ENCODE assay signal across 21 cellular contexts in genomic region chr19:15455996-15456395, GRCh38. TPM values are rescaled to one million over a fixed set of nuclear protein-coding genes. Genes with fewer than 3 reads are reported as not detected.
"Had no signal": no experiment of that assay in that cellular context is flagged by ENCODE, and none has a peak within 500 bp of the region (broad histone marks: within the 10 kb centered on the region; RNA-seq: fewer than 3 reads in every experiment).

No MANE protein-coding gene starts in this region.

- DNase-seq: activated B cell treated with CpG ODN at 0.5 μM for 24 hours; activated CD4-positive, alpha-beta memory T cell treated with anti-CD3 and anti-CD28 coated beads for 36 hours; activated CD4-positive, alpha-beta T cell treated with anti-CD3 and anti-CD28 coated beads for 1 hour; activated CD4-positive, alpha-beta T cell treated with anti-CD3 and anti-CD28 coated beads, Interleukin-2, amount 10 ng/mL, durations not matched to agents 7 days and 5 days; activated CD8-positive, alpha-beta memory T cell treated with anti-CD3 and anti-CD28 coated beads for 24 hours; activated naive CD4-positive, alpha-beta T cell treated with anti-CD3 and anti-CD28 coated beads, Interleukin-2, amount 50 U/mL, for 16 hours; activated T-cell treated with anti-CD3 and anti-CD28 coated beads, Interleukin-2, amount 50 U/mL, for 72 hours; amniotic stem cell; NCI-H1092; NCI-H1930; NCI-H2227 treated with DMSO at 0.1 percent for 48 hours; NK-92 treated with Interleukin-12 subunit alpha and Interleukin-12 subunit beta, amount 100 ng/mL, for 24 hours; SHP77 had no signal

- H3K36me3 ChIP-seq: ascending aorta, SJSA1 had no signal

- H3K4me1 Mint-ChIP-seq: activated B cell treated with CpG ODN at 0.5 μM for 24 hours had no signal

- H3K9me3 Mint-ChIP-seq: activated B cell treated with CpG ODN at 0.5 μM for 24 hours; activated CD4-positive, alpha-beta memory T cell treated with anti-CD3 and anti-CD28 coated beads for 36 hours; activated CD4-positive, alpha-beta T cell treated with anti-CD3 and anti-CD28 coated beads, Interleukin-2, amount 10 ng/mL, durations not matched to agents 7 days and 5 days; activated T-cell treated with anti-CD3 and anti-CD28 coated beads, Interleukin-2, amount 50 U/mL, for 72 hours; central memory CD8-positive, alpha-beta T cell; T-helper 1 cell treated with Interleukin-12 subunit alpha and Interleukin-12 subunit beta and Interleukin-4 antibody, amounts not matched to agents 30 μg/mL and 1 μg/mL, for 36 hours had no signal

- H3K4me3 ChIP-seq: ascending aorta, SJSA1 had no signal

- H3K27ac Mint-ChIP-seq: activated B cell treated with CpG ODN at 0.5 μM for 24 hours; activated CD4-positive, alpha-beta T cell treated with anti-CD3 and anti-CD28 coated beads, Interleukin-2, amount 10 ng/mL, durations not matched to agents 7 days and 5 days; brain; T-helper 1 cell treated with Interleukin-12 subunit alpha and Interleukin-12 subunit beta and Interleukin-4 antibody, amounts not matched to agents 30 μg/mL and 1 μg/mL, for 36 hours had no signal

- H3K9me3 ChIP-seq: ascending aorta had no signal

- H3K27me3 Mint-ChIP-seq: activated B cell treated with CpG ODN at 0.5 μM for 24 hours; activated CD4-positive, alpha-beta memory T cell treated with anti-CD3 and anti-CD28 coated beads for 36 hours; activated CD4-positive, alpha-beta T cell treated with anti-CD3 and anti-CD28 coated beads, Interleukin-2, amount 10 ng/mL, durations not matched to agents 7 days and 5 days; central memory CD8-positive, alpha-beta T cell had no signal

- H3K4me3 Mint-ChIP-seq: activated B cell treated with CpG ODN at 0.5 μM for 24 hours; activated CD4-positive, alpha-beta memory T cell treated with anti-CD3 and anti-CD28 coated beads for 36 hours; activated CD4-positive, alpha-beta T cell treated with anti-CD3 and anti-CD28 coated beads, Interleukin-2, amount 10 ng/mL, durations not matched to agents 7 days and 5 days; activated T-cell treated with anti-CD3 and anti-CD28 coated beads, Interleukin-2, amount 50 U/mL, for 72 hours; central memory CD8-positive, alpha-beta T cell; T-helper 1 cell treated with Interleukin-12 subunit alpha and Interleukin-12 subunit beta and Interleukin-4 antibody, amounts not matched to agents 30 μg/mL and 1 μg/mL, for 36 hours had no signal

- H3K36me3 Mint-ChIP-seq: brain had no signal

- H3K27ac ChIP-seq: ascending aorta, KMS-11, SJSA1 had no signal

- H3K9ac ChIP-seq: KMS-11 had no signal

RNA-seq across cellular contexts. Expression of gene RASAL3, which starts 8.3 kb away (rescaled TPM):
- total RNA-seq: MCF 10A, NCI-H460, SJSA1 had no signal

RNA-seq across cellular contexts. Expression of gene PGLYRP2, which starts 23.3 kb away (rescaled TPM):
- total RNA-seq: activated B cell treated with CpG ODN at 0.5 μM for 24 hours, ascending aorta, MCF 10A, NCI-H460, SJSA1 had no signal

RNA-seq across cellular contexts. Expression of gene CYP4F22, which starts 52.3 kb away (rescaled TPM):
- total RNA-seq: activated B cell treated with CpG ODN at 0.5 μM for 24 hours, ascending aorta, MCF 10A, NCI-H460, SJSA1 had no signal
